24 cellular contexts compared by ENCODE assay signal in genomic region chr7:55517936-55518689, GRCh38. TPM values are rescaled to one million over a fixed set of nuclear protein-coding genes. Genes with fewer than 3 reads are reported as not detected.
DNase-seq lines count a peak whose midpoint lies in the region; ATAC-seq and TF ChIP-seq lines count a peak whose summit lies in the region.
"Had no signal": no experiment of that assay in that cellular context is flagged by ENCODE, and none has a peak within 500 bp of the region (broad histone marks: within the 10 kb centered on the region; RNA-seq: fewer than 3 reads in every experiment).

No MANE protein-coding gene starts in this region.

- H3K4me3 ChIP-seq in OCI-LY3 (ENCODE audit: low read length) (peak overlapping the region; percentile 7; the same call in 1 of the 2 replicates), choroid plexus epithelial cell (ENCODE audit: low read depth, low read length) (no peak overlapping the region)
- H3K4me3 ChIP-seq: heart left ventricle, lung, prostate gland, upper lobe of left lung had no signal

- H3K9me3 ChIP-seq in OCI-LY3 (ENCODE audit: insufficient read depth, low read length), result no peaks in the 10 kb centered on the region
- H3K9me3 ChIP-seq: BE2C, heart left ventricle, neutrophil, prostate gland, SK-N-SH, upper lobe of left lung had no signal

- TF ChIP-seq CTCF in OCI-LY3 (IDR thresholded peaks at IDR 0.05; ENCODE audit: low read depth, low read length) (no peak), choroid plexus epithelial cell (conservative IDR thresholded peaks at IDR 0.05; ENCODE audit: low read depth, low read length) (no peak), nephron progenitor cell (IDR thresholded peaks at IDR 0.05) (no peak)

- H3K4me1 ChIP-seq in OCI-LY3 (ENCODE audit: low read length), result peaks cover 96% of the 10 kb centered on the region
- H3K4me1 ChIP-seq: BE2C had no signal

- no peak for DNase-seq in activated T-cell treated with anti-CD3 and anti-CD28 coated beads, Interleukin-2, amount 50 U/mL, for 24 hours
- no peak for DNase-seq in activated T-cell treated with anti-CD3 and anti-CD28 coated beads, Interleukin-2, amount 50 U/mL, for 1 hour
- DNase-seq in choroid plexus epithelial cell (ENCODE audit: low read depth), result peak; percentile 92
- no peak for DNase-seq in Right ventricle myocardium superior
- no peak for DNase-seq in NCI-H1417 treated with DMSO at 0.1 percent for 48 hours (lab: John Stamatoyannopoulos, UW)
- DNase-seq in nephron progenitor cell, result no peak
- DNase-seq: activated T-cell treated with anti-CD3 and anti-CD28 coated beads, Interleukin-2, amount 50 U/mL, for 4 hours; BE2C; cerebellar nuclear complex; HCEC 1CT; heart left ventricle; Kasumi-1; kidney glomerular epithelial cell; NCI-H1694 treated with DMSO at 0.1 percent for 48 hours; NCI-H526; SK-N-SH; upper lobe of left lung; WERI-Rb-1 had no signal

- peak overlapping the region; percentile 35 for H3K27ac Mint-ChIP-seq in activated T-cell treated with anti-CD3 and anti-CD28 coated beads, Interleukin-2, amount 50 U/mL, for 24 hours
- H3K27ac Mint-ChIP-seq in stimulated activated memory B cell treated with anti-CD40 and anti-IgM and Interleukin-4, amounts not matched to agents 10 μg/mL and 1 μg/mL and 100 μg/mL, for 72 hours, result peak overlapping the region; percentile 96
- no peak overlapping the region for H3K27ac Mint-ChIP-seq in nephron progenitor cell

- H3K4me2 ChIP-seq in OCI-LY3 (ENCODE audit: low read length), result peak overlapping the region; percentile 69
- H3K4me2 ChIP-seq: SK-N-SH had no signal

- H3K79me2 ChIP-seq in OCI-LY3 (ENCODE audit: low read length), result peaks cover 95% of the 10 kb centered on the region

- peak overlapping the region; percentile 84 for H3K9ac ChIP-seq in OCI-LY3 (ENCODE audit: low read length)
- H3K9ac ChIP-seq: SK-N-SH had no signal

- H3K27ac ChIP-seq in OCI-LY3 (ENCODE audit: low read length), result peak overlapping the region; percentile 97
- H3K27ac ChIP-seq: heart left ventricle, neutrophil, prostate gland, WERI-Rb-1 had no signal

- no peaks in the 10 kb centered on the region for H3K27me3 ChIP-seq in OCI-LY3 (ENCODE audit: low read depth, low read length)
- H3K27me3 ChIP-seq: BE2C, heart left ventricle, neutrophil, upper lobe of left lung had no signal

- H3K9me3 Mint-ChIP-seq in activated T-cell treated with anti-CD3 and anti-CD28 coated beads, Interleukin-2, amount 50 U/mL, for 24 hours, result no peaks in the 10 kb centered on the region
- H3K9me3 Mint-ChIP-seq in stimulated activated memory B cell treated with anti-CD40 and anti-IgM and Interleukin-4, amounts not matched to agents 10 μg/mL and 1 μg/mL and 100 μg/mL, for 72 hours, result no peaks in the 10 kb centered on the region
- H3K9me3 Mint-ChIP-seq in nephron progenitor cell, result no peaks in the 10 kb centered on the region
- H3K9me3 Mint-ChIP-seq: activated naive CD4-positive, alpha-beta T cell treated with anti-CD3 and anti-CD28 coated beads, Interleukin-2, amount 50 U/mL, for 72 hours; activated T-cell treated with anti-CD3 and anti-CD28 coated beads, Interleukin-2, amount 50 U/mL, for 4 hours had no signal

- no peak for ATAC-seq in stimulated activated memory B cell treated with anti-CD40 and anti-IgM and Interleukin-4, amounts not matched to agents 10 μg/mL and 1 μg/mL and 100 μg/mL, for 72 hours
- ATAC-seq in Right ventricle myocardium superior (ENCODE audit: poor library complexity), result no peak
- ATAC-seq: heart left ventricle had no signal

- H3K4me3 Mint-ChIP-seq in activated T-cell treated with anti-CD3 and anti-CD28 coated beads, Interleukin-2, amount 50 U/mL, for 24 hours, result no peak overlapping the region
- peak overlapping the region; percentile 32 for H3K4me3 Mint-ChIP-seq in stimulated activated memory B cell treated with anti-CD40 and anti-IgM and Interleukin-4, amounts not matched to agents 10 μg/mL and 1 μg/mL and 100 μg/mL, for 72 hours
- no peak overlapping the region for H3K4me3 Mint-ChIP-seq in nephron progenitor cell
- H3K4me3 Mint-ChIP-seq: activated T-cell treated with anti-CD3 and anti-CD28 coated beads, Interleukin-2, amount 50 U/mL, for 4 hours had no signal

- H3K4me1 Mint-ChIP-seq in activated T-cell treated with anti-CD3 and anti-CD28 coated beads, Interleukin-2, amount 50 U/mL, for 24 hours (ENCODE audit: low read depth), result peaks cover 76% of the 10 kb centered on the region
- peaks cover 97% of the 10 kb centered on the region for H3K4me1 Mint-ChIP-seq in stimulated activated memory B cell treated with anti-CD40 and anti-IgM and Interleukin-4, amounts not matched to agents 10 μg/mL and 1 μg/mL and 100 μg/mL, for 72 hours
- H3K4me1 Mint-ChIP-seq in nephron progenitor cell, result peaks cover 14% of the 10 kb centered on the region

- intact Hi-C loops in Right ventricle myocardium superior (cut with DNase I), result no loop called here

- no peak overlapping the region for H2AFZ ChIP-seq in OCI-LY3 (ENCODE audit: low read depth, low read length)

- peaks cover 80% of the 10 kb centered on the region for H3K36me3 Mint-ChIP-seq in activated T-cell treated with anti-CD3 and anti-CD28 coated beads, Interleukin-2, amount 50 U/mL, for 24 hours (ENCODE audit: low read depth)
- H3K36me3 Mint-ChIP-seq in stimulated activated memory B cell treated with anti-CD40 and anti-IgM and Interleukin-4, amounts not matched to agents 10 μg/mL and 1 μg/mL and 100 μg/mL, for 72 hours, result peaks cover 69% of the 10 kb centered on the region
- peaks cover 15% of the 10 kb centered on the region for H3K36me3 Mint-ChIP-seq in nephron progenitor cell (ENCODE audit: low read depth)

- no peaks in the 10 kb centered on the region for H3K27me3 Mint-ChIP-seq in activated T-cell treated with anti-CD3 and anti-CD28 coated beads, Interleukin-2, amount 50 U/mL, for 24 hours
- H3K27me3 Mint-ChIP-seq in stimulated activated memory B cell treated with anti-CD40 and anti-IgM and Interleukin-4, amounts not matched to agents 10 μg/mL and 1 μg/mL and 100 μg/mL, for 72 hours, result no peaks in the 10 kb centered on the region
- no peaks in the 10 kb centered on the region for H3K27me3 Mint-ChIP-seq in nephron progenitor cell (ENCODE audit: low read depth, poor library complexity)

- H3K36me3 ChIP-seq in OCI-LY3 (replicated peaks; ENCODE audit: low read depth, low read length), result peaks cover 38% of the 10 kb centered on the region
- H3K36me3 ChIP-seq: prostate gland had no signal

- H4K20me1 ChIP-seq in OCI-LY3 (ENCODE audit: insufficient read depth, low read length), result no peaks in the 10 kb centered on the region

RNA-seq across cellular contexts. Expression of gene VOPP1, which starts 54.2 kb away (rescaled TPM):
- total RNA-seq in Right ventricle myocardium superior, result 21.8 TPM
